Comparison of ENCODE assay signal across 8 cellular contexts in genomic region chr2:217790195-217790594, GRCh38.
DNase-seq lines count a peak whose midpoint lies in the region; ATAC-seq and TF ChIP-seq lines count a peak whose summit lies in the region.

No MANE protein-coding gene starts in this region.

- H3K36me3 ChIP-seq in sigmoid colon (peaks cover 0 to 38% (median 26%) of the 10 kb centered on the region in 4 donors), suprapubic skin (no peaks in the 10 kb centered on the region)

- 62 to 76% methylated on average over 10 of the region's 10 CpGs for WGBS in sigmoid colon, 2 donors
- 78% methylated on average over 10 of the region's 10 CpGs for WGBS in suprapubic skin

- TF ChIP-seq POLR2A in sigmoid colon (IDR thresholded peaks at IDR 0.05), result no peak
- no peak for TF ChIP-seq POLR2A in suprapubic skin (IDR thresholded peaks at IDR 0.05)

- H3K27ac ChIP-seq in sigmoid colon (peak overlapping the region; percentile 58 to 71 (median 62)), suprapubic skin (no peak overlapping the region)

- TF ChIP-seq CTCF in sigmoid colon (IDR thresholded peaks at IDR 0.05) (no peak), suprapubic skin (IDR thresholded peaks at IDR 0.05) (no peak)

- no peaks in the 10 kb centered on the region for H3K27me3 ChIP-seq in sigmoid colon
- H3K27me3 ChIP-seq in suprapubic skin, result no peaks in the 10 kb centered on the region

- ATAC-seq in GM18868 (IDR thresholded peaks at IDR 0.05; ENCODE audit: unreplicated experiment) (peak; percentile 64), HG03571 (IDR thresholded peaks at IDR 0.05; ENCODE audit: unreplicated experiment) (no peak)

- intact Hi-C loops in sigmoid colon (cut with DNase I), result no loop called here

- H3K9me3 ChIP-seq in sigmoid colon (no peaks in the 10 kb centered on the region), suprapubic skin (no peaks in the 10 kb centered on the region)

- peak overlapping the region in 1 of 4 donors; percentile 22 for H3K4me3 ChIP-seq in sigmoid colon
- no peak overlapping the region for H3K4me3 ChIP-seq in suprapubic skin

- TF ChIP-seq EP300 in sigmoid colon (IDR thresholded peaks at IDR 0.05) (no peak), suprapubic skin (IDR thresholded peaks at IDR 0.05) (no peak)

- peaks cover 0 to 38% (median 6%) of the 10 kb centered on the region in 4 donors for H3K4me1 ChIP-seq in sigmoid colon
- H3K4me1 ChIP-seq in suprapubic skin, result peaks cover 16% of the 10 kb centered on the region

- DNase-seq in Kasumi-1 (lab: John Stamatoyannopoulos, UW), result peak; percentile 16 to 25
- DNase-seq in central memory CD4-positive, alpha-beta T cell, result peak; percentile 23
- DNase-seq in sigmoid colon, result peak; percentile 61
- DNase-seq in suprapubic skin (ENCODE audit: low spot score in 2 of 2), result no peak
- no peak for DNase-seq in NCI-H2196 (lab: John Stamatoyannopoulos, UW; ENCODE audit: unreplicated experiment)
- no peak for DNase-seq in GOT3 (lab: John Stamatoyannopoulos, UW)

Comparison
In these comparisons a context has a peak if more than half of its experiments do, and no peak if none do; other contexts are left out.
1. DNase-seq: peak in Kasumi-1 (2 of 2), central memory CD4-positive, alpha-beta T cell (single experiment) and sigmoid colon (single experiment); none in suprapubic skin (0 of 2), NCI-H2196 (single experiment) and GOT3 (single experiment).